In the genomic region with DNA sequence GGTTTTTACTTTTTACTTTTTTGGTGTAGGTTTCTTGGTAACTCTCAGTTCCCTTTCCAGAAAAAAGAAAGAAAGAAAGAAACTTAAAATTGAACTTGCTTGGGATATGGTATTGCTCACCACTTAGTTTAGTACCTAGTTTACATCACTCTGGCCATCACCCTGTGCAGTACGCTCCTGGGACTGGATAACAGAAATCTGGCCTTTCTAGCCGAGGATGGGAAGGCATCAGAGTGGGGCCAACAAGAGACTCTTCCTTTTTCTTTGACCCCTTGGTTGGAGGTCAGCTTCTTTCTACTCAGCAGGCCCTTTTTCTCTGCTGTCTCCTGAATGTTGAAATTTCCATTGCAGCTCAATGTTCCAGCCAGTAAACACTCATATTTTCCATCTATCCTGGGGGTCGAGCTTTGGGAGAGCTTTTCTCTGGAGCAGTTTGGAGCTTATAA, we compare ENCODE assay signal across 14 cellular contexts.
DNase-seq lines count a peak whose midpoint lies in the region; ATAC-seq and TF ChIP-seq lines count a peak whose summit lies in the region.
"Had no signal": no experiment of that assay in that cellular context is flagged by ENCODE, and none has a peak within 500 bp of the region (broad histone marks: within the 10 kb centered on the region; RNA-seq: fewer than 3 reads in every experiment).

No MANE protein-coding gene starts in this region.

- no peak overlapping the region for H3K4me3 Mint-ChIP-seq in stimulated activated effector memory CD8-positive, alpha-beta T cell treated with anti-CD3 and anti-CD28 coated beads, Interleukin-12 subunit alpha, Interleukin-12 subunit beta, amount 100 ng/mL, for 72 hours
- H3K4me3 Mint-ChIP-seq: activated CD4-positive, alpha-beta memory T cell treated with anti-CD3 and anti-CD28 coated beads for 36 hours; effector memory CD8-positive, alpha-beta T cell; T-helper 2 cell treated with Interferon-gamma antibody and Interleukin-4, amounts not matched to agents 5 μg/mL and 100 μg/mL, for 36 hours had no signal

- H3K4me1 Mint-ChIP-seq in stimulated activated effector memory CD8-positive, alpha-beta T cell treated with anti-CD3 and anti-CD28 coated beads, Interleukin-12 subunit alpha, Interleukin-12 subunit beta, amount 100 ng/mL, for 72 hours: no peaks in the 10 kb centered on the region

- TF ChIP-seq CTCF in cardiac fibroblast (IDR thresholded peaks at IDR 0.05; ENCODE audit: low read depth, low read length) (no peak), liver (IDR thresholded peaks at IDR 0.05; ENCODE audit: low read depth, low read length, missing input control) (no peak), lower leg skin (IDR thresholded peaks at IDR 0.05) (no peak)

- no peaks in the 10 kb centered on the region for H3K9me3 ChIP-seq in liver (ENCODE audit: control insufficient read depth in 4 of 4, low read length in 3 of 4)

- H3K27ac ChIP-seq in liver (ENCODE audit: low read depth in 1 of 2, low read length in 2 of 2): no peak overlapping the region

- H3K27me3 ChIP-seq in liver (ENCODE audit: control insufficient read depth in 4 of 4, insufficient read depth in 4 of 4, low read length in 3 of 4): no peaks in the 10 kb centered on the region

- DNase-seq in cardiac fibroblast (ENCODE audit: low read depth in 2 of 2): peak; percentile 16 to 77
- no peak for DNase-seq in stimulated activated effector memory CD8-positive, alpha-beta T cell treated with anti-CD3 and anti-CD28 coated beads, Interleukin-12 subunit alpha, Interleukin-12 subunit beta, amount 100 ng/mL, for 72 hours (ENCODE audit: low spot score in 2 of 2)
- no peak for DNase-seq in hypothalamus (lab: John Stamatoyannopoulos, UW)
- DNase-seq in lower leg skin (ENCODE audit: low spot score in 2 of 2): no peak
- no peak for DNase-seq in germinal center (ENCODE audit: low spot score)
- DNase-seq: activated CD4-positive, alpha-beta memory T cell treated with anti-CD3 and anti-CD28 coated beads for 36 hours; activated naive CD4-positive, alpha-beta T cell treated with Interleukin-2 at 50 U/mL for 16 hours; C1 segment of cervical spinal cord; effector memory CD8-positive, alpha-beta T cell; OCI-M1 had no signal

- H3K36me3 ChIP-seq in liver (ENCODE audit: control insufficient read depth in 4 of 4, insufficient read depth in 3 of 4, low read depth in 1 of 4, low read length in 3 of 4): peaks cover under 1 to 9% (median 4%) of the 10 kb centered on the region in 4 donors

- TF ChIP-seq RAD21 in liver (IDR thresholded peaks at IDR 0.05): no peak

- no peak overlapping the region for H3K9ac ChIP-seq in liver (ENCODE audit: low read depth in 1 of 2, low read length in 2 of 2)

- H3K36me3 Mint-ChIP-seq in stimulated activated effector memory CD8-positive, alpha-beta T cell treated with anti-CD3 and anti-CD28 coated beads, Interleukin-12 subunit alpha, Interleukin-12 subunit beta, amount 100 ng/mL, for 72 hours: peaks cover 15% of the 10 kb centered on the region

- H3K27ac Mint-ChIP-seq in stimulated activated effector memory CD8-positive, alpha-beta T cell treated with anti-CD3 and anti-CD28 coated beads, Interleukin-12 subunit alpha, Interleukin-12 subunit beta, amount 100 ng/mL, for 72 hours: peak overlapping the region; percentile 55
- H3K27ac Mint-ChIP-seq: activated CD4-positive, alpha-beta memory T cell treated with anti-CD3 and anti-CD28 coated beads for 36 hours; effector memory CD8-positive, alpha-beta T cell; T-helper 2 cell treated with Interferon-gamma antibody and Interleukin-4, amounts not matched to agents 5 μg/mL and 100 μg/mL, for 36 hours had no signal

- ATAC-seq in GM21423 (IDR thresholded peaks at IDR 0.05; ENCODE audit: unreplicated experiment) (peak; percentile 47), GM19467 (IDR thresholded peaks at IDR 0.05; ENCODE audit: unreplicated experiment) (no peak)
- ATAC-seq in stimulated activated effector memory CD8-positive, alpha-beta T cell treated with anti-CD3 and anti-CD28 coated beads, Interleukin-12 subunit alpha, Interleukin-12 subunit beta, amount 100 ng/mL, for 72 hours: no peak
- ATAC-seq: effector memory CD8-positive, alpha-beta T cell had no signal

- WGBS in liver: 57% methylated on average over 3 of the region's 3 CpGs
- WGBS in lower leg skin, 2 donors: 61 to 67% methylated on average over 3 of the region's 3 CpGs

- H3K4me3 ChIP-seq in cardiac fibroblast (replicated peaks in 1 of 2; ENCODE audit: low read depth in 2 of 2, low read length in 2 of 2) (no peak overlapping the region), liver (ENCODE audit: low read depth in 1 of 3, low read length in 3 of 3) (no peak overlapping the region), lower leg skin (ENCODE audit: low read depth, poor library complexity, severe bottlenecking) (no peak overlapping the region)

- no peaks in the 10 kb centered on the region for H3K9me3 Mint-ChIP-seq in stimulated activated effector memory CD8-positive, alpha-beta T cell treated with anti-CD3 and anti-CD28 coated beads, Interleukin-12 subunit alpha, Interleukin-12 subunit beta, amount 100 ng/mL, for 72 hours
- H3K9me3 Mint-ChIP-seq: activated CD4-positive, alpha-beta memory T cell treated with anti-CD3 and anti-CD28 coated beads for 36 hours; effector memory CD8-positive, alpha-beta T cell; T-helper 2 cell treated with Interferon-gamma antibody and Interleukin-4, amounts not matched to agents 5 μg/mL and 100 μg/mL, for 36 hours had no signal

- peaks cover 0 to 5% (median 0%) of the 10 kb centered on the region in 4 donors for H3K4me1 ChIP-seq in liver (ENCODE audit: control insufficient read depth in 4 of 4, insufficient read depth in 4 of 4, low read length in 3 of 4)

- TF ChIP-seq POLR2A in lower leg skin (IDR thresholded peaks at IDR 0.05): no peak

- intact Hi-C loops in lower leg skin (cut with DNase I; ENCODE audit: low total_unique reads): no loop called here

TF ChIP-seq in liver, 16 proteins besides CTCF, POLR2A, EP300 and RAD21:
- peak; percentile 17 to 35 for TF ChIP-seq RXRA (IDR thresholded peaks at IDR 0.05)
- peak; percentile 10 to 33 for TF ChIP-seq HNF4A (conservative IDR thresholded peaks at IDR 0.05)
- no peak for TF ChIP-seq HNF4G (IDR thresholded peaks at IDR 0.05)
- TF ChIP-seq ZBTB33 (IDR thresholded peaks at IDR 0.05): no peak
- no peak for TF ChIP-seq MAX (IDR thresholded peaks at IDR 0.05)
- TF ChIP-seq FOXA1 (IDR thresholded peaks at IDR 0.05): no peak
- no peak for TF ChIP-seq REST (IDR thresholded peaks at IDR 0.05)
- peak; percentile 49 for TF ChIP-seq ATF3 (IDR thresholded peaks at IDR 0.05)
- peak; percentile 82 for TF ChIP-seq NR2F2 (IDR thresholded peaks at IDR 0.05)
- TF ChIP-seq YY1 (IDR thresholded peaks at IDR 0.05): no peak
- no peak for TF ChIP-seq GABPA (IDR thresholded peaks at IDR 0.05 in 1 of 2, conservative IDR thresholded peaks at IDR 0.05 in 1 of 2)
- TF ChIP-seq JUND (IDR thresholded peaks at IDR 0.05): peak; percentile 90 to 96
- TF ChIP-seq EGR1 (IDR thresholded peaks at IDR 0.05; ENCODE audit: low read depth in 2 of 2): no peak
- TF ChIP-seq TAF1 (conservative IDR thresholded peaks at IDR 0.05): no peak
- TF ChIP-seq SP1 (IDR thresholded peaks at IDR 0.05): peak; percentile 59
TF ChIP-seq in liver: peak in this region for 6.

Comparison
In these comparisons a context has a peak if more than half of its experiments do, and no peak if none do; other contexts are left out.
1. DNase-seq: peak in cardiac fibroblast (2 of 2); none in stimulated activated effector memory CD8-positive, alpha-beta T cell treated with anti-CD3 and anti-CD28 coated beads, Interleukin-12 subunit alpha, Interleukin-12 subunit beta, amount 100 ng/mL, for 72 hours (0 of 2), hypothalamus (0 of 51), lower leg skin (0 of 2) and germinal center (single experiment).